ENCODE assay signal across 31 cellular contexts in the genomic region with DNA sequence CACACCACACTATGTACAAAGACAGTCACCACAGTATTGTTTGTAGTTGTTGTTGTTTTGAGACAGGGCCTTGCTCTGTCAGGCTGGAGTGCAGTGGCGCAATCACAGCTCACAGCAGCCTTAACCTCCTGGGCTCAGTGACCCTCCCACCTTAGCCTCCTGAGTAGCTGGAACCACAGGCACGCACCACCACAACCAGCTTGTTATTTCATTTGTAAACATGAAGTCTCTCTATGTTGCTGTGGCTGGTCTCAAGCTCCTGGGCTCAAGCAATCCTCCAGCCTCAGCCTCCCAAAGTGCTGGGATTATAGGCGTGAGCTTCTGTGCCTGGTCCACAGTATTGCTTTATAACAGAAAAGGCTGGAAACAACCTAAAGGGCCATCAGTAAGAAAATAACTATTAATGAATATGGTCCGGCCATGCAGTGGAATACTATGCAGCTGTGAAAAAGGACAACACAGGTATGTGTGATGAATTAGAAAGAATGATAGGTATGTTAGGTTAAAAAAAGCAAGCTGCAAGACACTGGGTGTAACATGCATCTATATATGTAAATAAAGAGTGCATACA. TPM values are rescaled to one million over a fixed set of nuclear protein-coding genes. Genes with fewer than 3 reads are reported as not detected.
A peak's percentile ranks its signal among the peaks of the same experiment; 100 is the strongest.
DNase-seq lines count a peak whose midpoint lies in the region; ATAC-seq, FAIRE-seq and TF ChIP-seq lines count a peak whose summit lies in the region.
"Had no signal": no experiment of that assay in that cellular context is flagged by ENCODE, and none has a peak within 500 bp of the region (broad histone marks: within the 10 kb centered on the region; RNA-seq: fewer than 3 reads in every experiment).

No MANE protein-coding gene starts in this region.

- H3K4me1 ChIP-seq in Karpas-422 (ENCODE audit: low read length) (no peaks in the 10 kb centered on the region), endothelial cell of umbilical vein (ENCODE audit: control insufficient read depth, extremely low read depth, insufficient read depth, low read length) (peaks cover 19% of the 10 kb centered on the region)
- H3K4me1 ChIP-seq: colonic mucosa, pancreas, uterus had no signal

- peaks cover 35% of the 10 kb centered on the region for H3K36me3 Mint-ChIP-seq in activated CD4-positive, alpha-beta T cell treated with anti-CD3 and anti-CD28 coated beads, Interleukin-2, amount 10 ng/mL, durations not matched to agents 7 days and 5 days (ENCODE audit: low read depth)
- peaks cover 62% of the 10 kb centered on the region for H3K36me3 Mint-ChIP-seq in activated CD8-positive, alpha-beta T cell treated with anti-CD3 and anti-CD28 coated beads, Interleukin-2, amount 10 ng/mL, durations not matched to agents 7 days and 5 days (ENCODE audit: low read depth)
- H3K36me3 Mint-ChIP-seq: activated naive CD4-positive, alpha-beta T cell treated with anti-CD3 and anti-CD28 coated beads, Interleukin-2, amount 50 U/mL, for 24 hours had no signal

- intact Hi-C loops in endothelial cell of umbilical vein (cut with micrococcal nuclease) = loop anchor here (2.0 kb wide), 1 partner anchor 45 kb away; no protein-coding TSS in a partner anchor

- H3K9ac ChIP-seq in Karpas-422 (ENCODE audit: low read length) (no peak overlapping the region), endothelial cell of umbilical vein (replicated peaks; ENCODE audit: extremely low read depth, insufficient read depth, low read length) (no peak overlapping the region)

- H3K27ac ChIP-seq in Karpas-422 (ENCODE audit: low read length) = no peak overlapping the region
- no peak overlapping the region for H3K27ac ChIP-seq in endothelial cell of umbilical vein (ENCODE audit: insufficient read depth, low read depth, low read length)
- H3K27ac ChIP-seq: cardiac muscle cell, colonic mucosa, epithelial cell of prostate, pancreas had no signal

- no peak overlapping the region for H3K4me3 Mint-ChIP-seq in activated CD4-positive, alpha-beta T cell treated with anti-CD3 and anti-CD28 coated beads, Interleukin-2, amount 10 ng/mL, durations not matched to agents 7 days and 5 days
- H3K4me3 Mint-ChIP-seq in activated CD8-positive, alpha-beta T cell treated with anti-CD3 and anti-CD28 coated beads, Interleukin-2, amount 10 ng/mL, durations not matched to agents 7 days and 5 days = no peak overlapping the region
- H3K4me3 Mint-ChIP-seq: activated naive CD4-positive, alpha-beta T cell treated with anti-CD3 and anti-CD28 coated beads, Interleukin-2, amount 50 U/mL, for 24 hours; CD4-positive, alpha-beta T cell; nephron progenitor cell had no signal

- TF ChIP-seq POLR2A in endothelial cell of umbilical vein (IDR thresholded peaks at IDR 0.05; ENCODE audit: low read depth, low read length) = no peak

- CTCF ChIA-PET in activated CD4-positive, alpha-beta T cell treated with anti-CD3 and anti-CD28 coated beads, Interleukin-2, amount 10 ng/mL, durations not matched to agents 7 days and 5 days (lab: Charles Lee) = interaction anchor here (0.5 to 2.0 kb wide), 5 partner anchors 10 to 291 kb away, joined by 3 to 8 read pairs (median 3); no protein-coding TSS in a partner anchor
- CTCF ChIA-PET in activated CD8-positive, alpha-beta T cell treated with anti-CD3 and anti-CD28 coated beads, Interleukin-2, amount 10 ng/mL, durations not matched to agents 7 days and 5 days (lab: Charles Lee) = interaction anchor here (1.1 to 7.1 kb wide), 3 partner anchors 11 to 63 kb away, joined by 3 to 79 read pairs (median 65); no protein-coding TSS in a partner anchor
- CTCF ChIA-PET in endothelial cell of umbilical vein (lab: Charles Lee) = interaction anchor here (0.7 to 24.6 kb wide), 3 partner anchors 10 to 57 kb away, joined by 3 to 962 read pairs (median 4); no protein-coding TSS in a partner anchor

- H3K79me2 ChIP-seq in Karpas-422 (ENCODE audit: low read length) (no peaks in the 10 kb centered on the region), endothelial cell of umbilical vein (ENCODE audit: control insufficient read depth, insufficient read depth, low read length) (no peaks in the 10 kb centered on the region)

- peak; percentile 54 for FAIRE-seq in endothelial cell of umbilical vein (lab: Jason Lieb, UNC)
- FAIRE-seq: A204.1, astrocyte, pancreas had no signal

- POLR2A ChIA-PET in activated CD4-positive, alpha-beta T cell treated with anti-CD3 and anti-CD28 coated beads, Interleukin-2, amount 10 ng/mL, durations not matched to agents 7 days and 5 days (lab: Charles Lee) = no interaction called here
- POLR2A ChIA-PET in activated CD8-positive, alpha-beta T cell treated with anti-CD3 and anti-CD28 coated beads, Interleukin-2, amount 10 ng/mL, durations not matched to agents 7 days and 5 days (lab: Charles Lee) = interaction anchor here (6.2 kb wide), 1 partner anchor 56 kb away, joined by 27 read pairs; no protein-coding TSS in a partner anchor
- POLR2A ChIA-PET in endothelial cell of umbilical vein (lab: Charles Lee) = no interaction called here

- H3K36me3 ChIP-seq in Karpas-422 (ENCODE audit: insufficient read depth, low read length) = no peaks in the 10 kb centered on the region
- no peaks in the 10 kb centered on the region for H3K36me3 ChIP-seq in endothelial cell of umbilical vein (ENCODE audit: control insufficient read depth in 2 of 2, extremely low read depth in 1 of 2, insufficient read depth in 2 of 2, low read length in 2 of 2)
- H3K36me3 ChIP-seq: cardiac muscle cell, colonic mucosa, pancreas, thoracic aorta, uterus had no signal

- no peak for TF ChIP-seq CTCF in endothelial cell of umbilical vein (IDR thresholded peaks at IDR 0.05; ENCODE audit: extremely low read depth in 1 of 2, insufficient read depth in 1 of 2, low read depth in 1 of 2, low read length in 2 of 2)

- H3K27ac Mint-ChIP-seq in activated CD4-positive, alpha-beta T cell treated with anti-CD3 and anti-CD28 coated beads, Interleukin-2, amount 10 ng/mL, durations not matched to agents 7 days and 5 days = peak overlapping the region; percentile 94
- peak overlapping the region; percentile 87 for H3K27ac Mint-ChIP-seq in activated CD8-positive, alpha-beta T cell treated with anti-CD3 and anti-CD28 coated beads, Interleukin-2, amount 10 ng/mL, durations not matched to agents 7 days and 5 days
- H3K27ac Mint-ChIP-seq: activated naive CD4-positive, alpha-beta T cell treated with anti-CD3 and anti-CD28 coated beads, Interleukin-2, amount 50 U/mL, for 24 hours; CD4-positive, alpha-beta T cell; nephron progenitor cell had no signal

- no peaks in the 10 kb centered on the region for H3K27me3 Mint-ChIP-seq in activated CD4-positive, alpha-beta T cell treated with anti-CD3 and anti-CD28 coated beads, Interleukin-2, amount 10 ng/mL, durations not matched to agents 7 days and 5 days
- H3K27me3 Mint-ChIP-seq in activated CD8-positive, alpha-beta T cell treated with anti-CD3 and anti-CD28 coated beads, Interleukin-2, amount 10 ng/mL, durations not matched to agents 7 days and 5 days (ENCODE audit: low read depth) = no peaks in the 10 kb centered on the region
- H3K27me3 Mint-ChIP-seq: activated naive CD4-positive, alpha-beta T cell treated with anti-CD3 and anti-CD28 coated beads, Interleukin-2, amount 50 U/mL, for 24 hours had no signal

- BruUV-seq in endothelial cell of umbilical vein (replicated peaks; lab: Mats Ljungman, UMichigan) = no TSS peak

- H4K20me1 ChIP-seq in Karpas-422 (ENCODE audit: insufficient read depth, low read depth, low read length) (no peaks in the 10 kb centered on the region), endothelial cell of umbilical vein (replicated peaks; ENCODE audit: control insufficient read depth, extremely low read depth, insufficient read depth, low read length) (no peaks in the 10 kb centered on the region)

- no peaks in the 10 kb centered on the region for H3K9me1 ChIP-seq in endothelial cell of umbilical vein (replicated peaks; ENCODE audit: control insufficient read depth, extremely low read depth, insufficient read depth, low read length)

- no peaks in the 10 kb centered on the region for H3K9me3 ChIP-seq in Karpas-422 (ENCODE audit: low read length)
- H3K9me3 ChIP-seq in endothelial cell of umbilical vein (replicated peaks; ENCODE audit: control insufficient read depth, insufficient read depth, low read length) = no peaks in the 10 kb centered on the region
- H3K9me3 ChIP-seq: colonic mucosa, pancreas, thoracic aorta, uterus had no signal

- H3K4me2 ChIP-seq in Karpas-422 (ENCODE audit: low read depth, low read length, poor library complexity, severe bottlenecking) (no peak overlapping the region), endothelial cell of umbilical vein (ENCODE audit: insufficient read depth, low read length) (no peak overlapping the region)

- no peaks in the 10 kb centered on the region for H3K27me3 ChIP-seq in Karpas-422 (ENCODE audit: low read length)
- no peaks in the 10 kb centered on the region for H3K27me3 ChIP-seq in endothelial cell of umbilical vein (ENCODE audit: control insufficient read depth in 2 of 2, insufficient read depth in 2 of 2, low read length in 2 of 2)
- H3K27me3 ChIP-seq: cardiac muscle cell, colonic mucosa, pancreas, uterus had no signal

- H3K4me3 ChIP-seq in Karpas-422 (ENCODE audit: low read length) = no peak overlapping the region
- no peak overlapping the region for H3K4me3 ChIP-seq in endothelial cell of umbilical vein (replicated peaks in 1 of 3; ENCODE audit: insufficient read depth in 1 of 3, low read depth in 1 of 3, low read length in 3 of 3)
- H3K4me3 ChIP-seq: cardiac muscle cell, colonic mucosa, pancreas, skin epidermis, thoracic aorta, uterus had no signal

- peaks cover 76% of the 10 kb centered on the region for H3K4me1 Mint-ChIP-seq in activated CD4-positive, alpha-beta T cell treated with anti-CD3 and anti-CD28 coated beads, Interleukin-2, amount 10 ng/mL, durations not matched to agents 7 days and 5 days
- peaks cover 76% of the 10 kb centered on the region for H3K4me1 Mint-ChIP-seq in activated CD8-positive, alpha-beta T cell treated with anti-CD3 and anti-CD28 coated beads, Interleukin-2, amount 10 ng/mL, durations not matched to agents 7 days and 5 days (ENCODE audit: low read depth)

- H2AFZ ChIP-seq in Karpas-422 (ENCODE audit: low read length) (no peak overlapping the region), endothelial cell of umbilical vein (ENCODE audit: low read depth, low read length) (no peak overlapping the region)

- peaks cover 9% of the 10 kb centered on the region for H3K9me3 Mint-ChIP-seq in activated CD4-positive, alpha-beta T cell treated with anti-CD3 and anti-CD28 coated beads, Interleukin-2, amount 10 ng/mL, durations not matched to agents 7 days and 5 days
- no peaks in the 10 kb centered on the region for H3K9me3 Mint-ChIP-seq in activated CD8-positive, alpha-beta T cell treated with anti-CD3 and anti-CD28 coated beads, Interleukin-2, amount 10 ng/mL, durations not matched to agents 7 days and 5 days (ENCODE audit: insufficient read depth)
- H3K9me3 Mint-ChIP-seq: activated naive CD4-positive, alpha-beta T cell treated with anti-CD3 and anti-CD28 coated beads, Interleukin-2, amount 50 U/mL, for 24 hours; CD4-positive, alpha-beta T cell; nephron progenitor cell had no signal

- no peak for ATAC-seq in activated CD8-positive, alpha-beta T cell treated with anti-CD3 and anti-CD28 coated beads, Interleukin-2, amount 10 ng/mL, durations not matched to agents 7 days and 5 days
- ATAC-seq in HG02885 (IDR thresholded peaks at IDR 0.05; ENCODE audit: poor library complexity, unreplicated experiment) = no peak
- ATAC-seq: left cardiac atrium, pancreas, Right ventricle myocardium inferior, SK-N-SH treated with all-trans-retinoic acid at 6 μM for 48 hours had no signal

- dilution Hi-C loops in endothelial cell of umbilical vein (cut with MboI; ENCODE audit: extremely low pct_ligation_motif_present, low sequenced_read_pairs) = no loop called here

- no peak for DNase-seq in activated CD4-positive, alpha-beta T cell treated with anti-CD3 and anti-CD28 coated beads, Interleukin-2, amount 10 ng/mL, durations not matched to agents 7 days and 5 days
- no peak for DNase-seq in activated CD4-positive, alpha-beta T cell treated with anti-CD3 and anti-CD28 coated beads, Interleukin-2, amount 50 U/mL, for 1 hour
- DNase-seq in Karpas-422 (peak; percentile 32), endothelial cell of umbilical vein (ENCODE audit: low read depth, low spot score) (no peak), NCI-H774 (lab: John Stamatoyannopoulos, UW) (no peak), ureter (ENCODE audit: low spot score) (no peak)
- DNase-seq in activated CD8-positive, alpha-beta T cell treated with anti-CD3 and anti-CD28 coated beads, Interleukin-2, amount 10 ng/mL, durations not matched to agents 7 days and 5 days = no peak
- DNase-seq: activated CD4-positive, CD25-positive, alpha-beta regulatory T cell treated with anti-CD3 and anti-CD28 coated beads, Interleukin-2, amount 50 U/mL, for 72 hours; CD4-positive, alpha-beta T cell; colonic mucosa; effector CD8-positive, alpha-beta T cell; hippocampal formation; KG1; left cardiac atrium; NCI-H1417; NCI-H524 treated with DMSO at 0.1 percent for 48 hours; nephron progenitor cell; pancreas; stimulated activated naive CD4-positive, alpha-beta T cell treated with Interleukin-2 at 50 U/mL for 16 hours; uterus had no signal

- no peaks in the 10 kb centered on the region for H3K9me2 ChIP-seq in Karpas-422 (replicated peaks; ENCODE audit: insufficient read depth, low read length)

RNA-seq across cellular contexts. Expression of gene PTGIS, which starts 30.0 kb away (rescaled TPM):
- under 1 TPM; 0.40 to 0.62 TPM for total RNA-seq in activated CD4-positive, alpha-beta T cell treated with anti-CD3 and anti-CD28 coated beads, Interleukin-2, amount 10 ng/mL, durations not matched to agents 7 days and 5 days
- total RNA-seq in Karpas-422 (2014; rRNA removed; shearing (Covaris generic); ENCODE audit: low replicate concordance) = not detected in 2 replicates
- total RNA-seq in activated CD8-positive, alpha-beta T cell treated with anti-CD3 and anti-CD28 coated beads, Interleukin-2, amount 10 ng/mL, durations not matched to agents 7 days and 5 days = 1 to 10 TPM; 1.9 to 2.5 TPM
- total RNA-seq in endothelial cell of umbilical vein (4.4 and 6.2 TPM in 2 replicates), ureter (57.8 TPM)
- polyA plus RNA-seq in endothelial cell of umbilical vein = 11.8 and 14.2 TPM in 2 replicates
- 6.3 and 9.1 TPM in 2 replicates for polyA plus RNA-seq in endothelial cell of umbilical vein (2011; cell fraction: cytosol; rRNA removed)
- 3.4 and 5.8 TPM in 2 replicates for polyA plus RNA-seq in endothelial cell of umbilical vein (2011; cell fraction: nucleus; rRNA removed)
- polyA plus RNA-seq in endothelial cell of umbilical vein (2012) = 1.9 and 5.1 TPM in 2 replicates
- polyA minus RNA-seq in endothelial cell of umbilical vein = 14.9 and 18.4 TPM in 2 replicates
- not detected for polyA minus RNA-seq in endothelial cell of umbilical vein (2011; cell fraction: cytosol; rRNA and poly(A)+ RNA removed)
- 2.2 and 3.9 TPM in 2 replicates for polyA minus RNA-seq in endothelial cell of umbilical vein (2011; cell fraction: nucleus; rRNA and poly(A)+ RNA removed)
- total RNA-seq: CD4-positive, alpha-beta T cell; H4 had no signal
